In the genomic region with DNA sequence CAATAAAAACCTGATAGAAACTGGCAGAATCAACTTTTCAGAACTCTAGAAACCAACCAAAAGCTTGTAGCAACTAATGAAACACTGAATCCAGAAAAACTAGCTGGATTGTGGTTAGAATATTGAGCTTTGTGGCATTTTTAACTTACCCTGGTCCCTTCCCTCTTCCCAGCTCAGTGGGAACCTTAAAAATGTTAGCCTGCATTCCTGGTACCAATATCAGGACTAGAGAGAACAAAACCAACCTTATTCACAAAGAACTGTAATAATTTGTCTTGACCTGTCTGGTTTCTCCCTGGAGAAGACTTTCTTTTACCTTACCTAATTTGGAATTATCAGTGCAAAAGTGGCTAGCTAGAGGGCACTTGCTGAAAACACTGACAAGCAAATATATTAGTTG, we compare ENCODE assay signal across 20 cellular contexts. TPM values are rescaled to one million over a fixed set of nuclear protein-coding genes. Genes with fewer than 3 reads are reported as not detected.
A peak's percentile ranks its signal among the peaks of the same experiment; 100 is the strongest.
DNase-seq lines count a peak whose midpoint lies in the region; ATAC-seq and TF ChIP-seq lines count a peak whose summit lies in the region.
"Had no signal": no experiment of that assay in that cellular context is flagged by ENCODE, and none has a peak within 500 bp of the region (broad histone marks: within the 10 kb centered on the region; RNA-seq: fewer than 3 reads in every experiment).

No MANE protein-coding gene starts in this region.

- H3F3A ChIP-seq in Loucy (ENCODE audit: low read depth), result no peaks in the 10 kb centered on the region

- ATAC-seq in left cardiac atrium, result no peak
- no peak for ATAC-seq in GM19328 (IDR thresholded peaks at IDR 0.05; ENCODE audit: unreplicated experiment)
- no peak for ATAC-seq in GM21526 (IDR thresholded peaks at IDR 0.05; ENCODE audit: low FRiP score, unreplicated experiment)

- intact Hi-C loops in left ventricle myocardium inferior (cut with micrococcal nuclease) (no loop called here), left cardiac atrium (cut with DNase I) (no loop called here)

- DNase-seq in left ventricle myocardium inferior, result no peak
- no peak for DNase-seq in left cardiac atrium
- peak; percentile 34 for DNase-seq in astrocyte of the hippocampus (ENCODE audit: low read depth, low spot score)
- DNase-seq in DMS53 treated with DMSO at 0.1 percent for 48 hours (lab: John Stamatoyannopoulos, UW; ENCODE audit: unreplicated experiment), result no peak
- no peak for DNase-seq in Ammon's horn (ENCODE audit: low spot score)
- DNase-seq: BE2C; CD4-positive, alpha-beta T cell; GOT3; Karpas-422; MV-4-11; NCI-H2029; NCI-H2171; NCI-H446; NCI-H69; SJCRH30; SW 1271 had no signal

- H3K9me3 ChIP-seq in left ventricle myocardium inferior (replicated peaks) (no peaks in the 10 kb centered on the region), Loucy (ENCODE audit: insufficient read depth, low read depth, low read length) (no peaks in the 10 kb centered on the region)
- H3K9me3 ChIP-seq: BE2C, SJCRH30 had no signal

- H3K9ac ChIP-seq in Loucy (ENCODE audit: low read depth, low read length, poor library complexity, severe bottlenecking), result no peak overlapping the region

- H3K4me1 ChIP-seq in left ventricle myocardium inferior (peaks cover 50% of the 10 kb centered on the region), Loucy (ENCODE audit: insufficient read depth, low read length, poor library complexity, severe bottlenecking) (no peaks in the 10 kb centered on the region)
- H3K4me1 ChIP-seq: BE2C, SJCRH30 had no signal

- no peak overlapping the region for H3K4me2 ChIP-seq in Loucy (ENCODE audit: low read depth, low read length, poor library complexity, severe bottlenecking)

- H3K27me3 ChIP-seq in left ventricle myocardium inferior (ENCODE audit: low read depth) (no peaks in the 10 kb centered on the region), Loucy (ENCODE audit: insufficient read depth, low read length, poor library complexity, severe bottlenecking) (no peaks in the 10 kb centered on the region)
- H3K27me3 ChIP-seq: BE2C, SJCRH30 had no signal

- TF ChIP-seq CTCF in left ventricle myocardium inferior (IDR thresholded peaks at IDR 0.05; ENCODE audit: borderline replicate concordance) (no peak), Loucy (conservative IDR thresholded peaks at IDR 0.05; ENCODE audit: low read length) (no peak)

- 0 out of 2 replicates have a peak overlapping the region, but pooled peaks have one; percentile 9 for H2AFZ ChIP-seq in Loucy (ENCODE audit: low read length)

- H3K4me3 ChIP-seq in left ventricle myocardium inferior (no peak overlapping the region), Loucy (ENCODE audit: low read length, poor library complexity, severe bottlenecking) (no peak overlapping the region)
- H3K4me3 ChIP-seq: SJCRH30 had no signal

- no peaks in the 10 kb centered on the region for H3K79me2 ChIP-seq in Loucy (ENCODE audit: insufficient read depth, low read length)

- H3K36me3 ChIP-seq in left ventricle myocardium inferior, result peaks cover 7% of the 10 kb centered on the region
- no peaks in the 10 kb centered on the region for H3K36me3 ChIP-seq in Loucy (ENCODE audit: insufficient read depth, low read length)
- H3K36me3 ChIP-seq: BE2C, SJCRH30 had no signal

- H4K20me1 ChIP-seq in Loucy (ENCODE audit: insufficient read depth, low read length, poor library complexity, severe bottlenecking), result no peaks in the 10 kb centered on the region

- H3K27ac ChIP-seq in left ventricle myocardium inferior (replicated peaks), result peak overlapping the region; percentile 36
- H3K27ac ChIP-seq: RWPE1, SJCRH30 had no signal

- no peaks in the 10 kb centered on the region for H3K9me2 ChIP-seq in Loucy (replicated peaks; ENCODE audit: low read depth, low read length)

RNA-seq across cellular contexts. Expression of a gene that starts 21.2 kb away (rescaled TPM):
- total RNA-seq in left ventricle myocardium inferior (121 TPM), left cardiac atrium (10 to 100 TPM; 88.0 to 94.7 TPM)

RNA-seq across cellular contexts. Expression of a gene that starts 27.3 kb away (rescaled TPM):
- total RNA-seq in left ventricle myocardium inferior (not detected), left cardiac atrium (not detected)
- total RNA-seq: CD4-positive, alpha-beta T cell; SJCRH30 had no signal
